In the genomic region with DNA sequence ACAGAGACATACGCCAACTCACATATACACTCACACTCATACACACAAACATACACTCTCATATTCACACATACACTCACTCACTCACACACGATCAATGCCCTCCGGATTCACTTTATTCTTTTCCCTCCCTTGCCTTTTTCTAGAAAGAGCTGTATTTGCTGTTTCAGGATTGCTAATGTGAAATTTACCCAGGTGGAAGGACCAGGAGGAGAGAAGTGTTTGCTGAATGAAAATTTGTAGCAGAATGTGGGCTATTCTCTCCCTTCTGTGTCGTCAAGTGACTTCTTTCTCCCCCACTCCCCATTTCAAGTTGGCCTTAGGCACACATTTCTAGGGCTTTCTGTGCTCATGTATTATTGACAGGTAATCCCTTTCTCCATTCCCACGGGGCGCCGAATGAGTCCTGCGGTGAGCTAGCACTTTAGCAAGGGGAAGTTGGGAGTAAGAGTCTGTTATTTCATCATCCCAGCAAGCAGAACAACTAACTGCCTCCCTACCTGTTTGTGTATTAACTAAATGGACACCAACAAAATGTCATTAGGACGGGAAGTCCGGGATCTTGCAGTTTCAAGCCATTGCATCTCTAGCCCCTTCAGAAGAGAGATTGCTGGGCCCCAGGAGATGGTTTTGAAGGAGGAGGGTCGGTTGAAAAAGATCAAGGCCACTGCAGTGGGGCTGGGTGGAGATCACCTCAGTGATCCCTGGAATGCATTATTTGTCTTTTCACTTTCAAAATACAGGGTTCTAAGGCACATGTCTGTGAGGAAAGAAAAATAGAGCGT, we compare ENCODE assay signal across 12 cellular contexts.
DNase-seq lines count a peak whose midpoint lies in the region; ATAC-seq and TF ChIP-seq lines count a peak whose summit lies in the region.
"Had no signal": no experiment of that assay in that cellular context is flagged by ENCODE, and none has a peak within 500 bp of the region (broad histone marks: within the 10 kb centered on the region; RNA-seq: fewer than 3 reads in every experiment).

No MANE protein-coding gene starts in this region.

- peaks cover 34% of the 10 kb centered on the region for H3K27me3 ChIP-seq in iPS-20b (ENCODE audit: insufficient read depth, low read length)
- no peaks in the 10 kb centered on the region for H3K27me3 ChIP-seq in upper lobe of right lung
- H3K27me3 ChIP-seq: ovary, tibial nerve had no signal

- DNase-seq in Right ventricle myocardium inferior (ENCODE audit: missing footprints) (peak; percentile 67), left cardiac atrium (no peak), SKM-1 treated with dmso at 0.1 percent for 144 hours (lab: John Stamatoyannopoulos, UW; ENCODE audit: unreplicated experiment) (peak; percentile 71), upper lobe of right lung (no peak), HK-2 (ENCODE audit: unreplicated experiment) (no peak)
- DNase-seq: activated naive CD4-positive, alpha-beta T cell treated with Interleukin-2 at 50 U/mL for 16 hours; NCI-H2029; ovary had no signal

- H3K4me3 ChIP-seq in iPS-20b (ENCODE audit: low read length) (peak overlapping the region; percentile 47), upper lobe of right lung (no peak overlapping the region)
- H3K4me3 ChIP-seq: ovary, tibial nerve had no signal

- H3K27ac ChIP-seq in iPS-20b (ENCODE audit: low read length), result no peak overlapping the region
- H3K27ac ChIP-seq in upper lobe of right lung, result no peak overlapping the region
- H3K27ac ChIP-seq: tibial nerve had no signal

- peak overlapping the region; percentile 64 for H3K9ac ChIP-seq in iPS-20b (ENCODE audit: low read depth, low read length)

- H3K9me3 ChIP-seq in iPS-20b (ENCODE audit: insufficient read depth, low read depth, low read length), result no peaks in the 10 kb centered on the region
- no peaks in the 10 kb centered on the region for H3K9me3 ChIP-seq in upper lobe of right lung
- H3K9me3 ChIP-seq: ovary, tibial nerve had no signal

- intact Hi-C loops in Right ventricle myocardium inferior (cut with DNase I), result no loop called here
- intact Hi-C loops in left cardiac atrium (cut with DNase I), result no loop called here
- intact Hi-C loops in upper lobe of right lung (cut with DNase I), result no loop called here

- ATAC-seq in Right ventricle myocardium inferior (no peak), left cardiac atrium (no peak), upper lobe of right lung (peak; percentile 60), HG02852 (IDR thresholded peaks at IDR 0.05; ENCODE audit: unreplicated experiment) (no peak), HG03039 (IDR thresholded peaks at IDR 0.05; ENCODE audit: unreplicated experiment) (no peak)

- no peak for TF ChIP-seq CTCF in upper lobe of right lung (IDR thresholded peaks at IDR 0.05)

- H3K36me3 ChIP-seq in iPS-20b (ENCODE audit: insufficient read depth, low read depth, low read length) (no peaks in the 10 kb centered on the region), upper lobe of right lung (no peaks in the 10 kb centered on the region)
- H3K36me3 ChIP-seq: ovary, tibial nerve had no signal

- peaks cover 63% of the 10 kb centered on the region for H3K4me1 ChIP-seq in iPS-20b (ENCODE audit: insufficient read depth, low read length)
- H3K4me1 ChIP-seq in upper lobe of right lung, result no peaks in the 10 kb centered on the region

Comparison
In these comparisons a context has a peak if more than half of its experiments do, and no peak if none do; other contexts are left out.
1. DNase-seq: peak in Right ventricle myocardium inferior (single experiment) and SKM-1 treated with dmso at 0.1 percent for 144 hours (single experiment); none in left cardiac atrium (single experiment), upper lobe of right lung (single experiment) and HK-2 (single experiment).